ENCODE assay signal across 9 cellular contexts in the genomic region with DNA sequence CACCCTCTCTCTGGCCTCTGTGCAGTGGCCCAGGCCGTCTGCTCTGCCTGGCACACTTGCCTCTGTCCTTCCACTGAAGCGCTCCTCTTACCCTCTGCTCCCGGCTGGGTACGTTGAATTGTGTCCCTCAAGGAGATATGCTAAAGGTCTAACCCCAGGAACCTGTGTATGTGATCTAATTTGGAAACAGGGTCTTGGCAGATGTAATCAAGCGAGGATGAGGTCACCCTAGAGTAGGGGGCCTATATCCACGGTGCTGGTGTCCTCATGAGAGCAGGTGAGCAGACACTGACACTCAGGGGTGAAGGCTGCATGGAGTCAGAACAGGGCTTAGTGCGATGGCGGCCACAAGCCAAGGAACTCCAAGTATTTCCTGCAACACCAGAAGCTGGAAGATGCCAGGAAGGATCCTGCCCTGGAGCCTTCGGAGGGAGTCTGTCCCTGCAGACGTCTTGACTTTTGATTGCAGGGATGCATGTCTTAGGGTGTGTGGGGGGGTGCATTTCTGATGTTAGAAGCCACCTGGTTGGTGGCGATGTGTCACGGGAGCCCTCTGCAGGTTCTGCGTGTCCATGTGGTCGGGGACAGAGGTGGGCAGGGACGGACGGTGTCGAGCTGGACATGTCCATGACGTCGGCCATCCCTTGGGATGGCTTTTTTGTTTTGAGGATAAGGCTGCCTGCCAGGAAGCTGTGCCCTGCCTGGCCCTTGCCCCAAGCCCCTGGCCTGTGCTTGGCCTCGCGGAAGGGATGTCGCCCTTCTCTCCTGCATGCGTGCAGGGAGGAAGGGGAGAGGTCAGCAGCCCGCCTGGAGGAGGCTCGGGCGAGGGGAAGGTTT.
A peak's percentile ranks its signal among the peaks of the same experiment; 100 is the strongest.
DNase-seq lines count a peak whose midpoint lies in the region; ATAC-seq, FAIRE-seq and TF ChIP-seq lines count a peak whose summit lies in the region.
"Had no signal": no experiment of that assay in that cellular context is flagged by ENCODE, and none has a peak within 500 bp of the region (broad histone marks: within the 10 kb centered on the region; RNA-seq: fewer than 3 reads in every experiment).

No MANE protein-coding gene starts in this region.

- peak overlapping the region; percentile 71 for H3K27ac Mint-ChIP-seq in activated T-helper 1 cell treated with anti-CD3 and anti-CD28 coated beads, Interleukin-12 subunit alpha, Interleukin-12 subunit beta, Interleukin-2, Interleukin-4 antibody, amounts not matched to agents 30 ng/mL and 10 ng/mL and 1 ng/mL, durations not matched to agents 14 hours and 24 hours and 36 hours
- H3K27ac Mint-ChIP-seq: effector memory CD8-positive, alpha-beta T cell had no signal

- no peaks in the 10 kb centered on the region for H3K36me3 ChIP-seq in cardiac muscle cell

- H3K4me1 ChIP-seq in cardiac muscle cell (ENCODE audit: low read depth) = no peaks in the 10 kb centered on the region

- no peaks in the 10 kb centered on the region for H3K27me3 ChIP-seq in cardiac muscle cell

- peaks cover 29% of the 10 kb centered on the region for H3K4me1 Mint-ChIP-seq in activated T-helper 1 cell treated with anti-CD3 and anti-CD28 coated beads, Interleukin-12 subunit alpha, Interleukin-12 subunit beta, Interleukin-2, Interleukin-4 antibody, amounts not matched to agents 30 ng/mL and 10 ng/mL and 1 ng/mL, durations not matched to agents 14 hours and 24 hours and 36 hours (ENCODE audit: low read depth)

- no peak overlapping the region for H3K4me3 ChIP-seq in cardiac muscle cell

- DNase-seq in GM18507 (ENCODE audit: extremely low spot score, insufficient read length, low read depth) = no peak
- no peak for DNase-seq in activated T-helper 1 cell treated with anti-CD3 and anti-CD28 coated beads, Interleukin-12 subunit alpha, Interleukin-12 subunit beta, Interleukin-2, Interleukin-4 antibody, amounts not matched to agents 30 ng/mL and 10 ng/mL and 1 ng/mL, durations not matched to agents 14 hours and 24 hours and 36 hours (ENCODE audit: low spot score)
- peak in 1 of 2 donors; percentile 68 for DNase-seq in cardiac muscle cell (ENCODE audit: low read depth in 1 of 2, low spot score in 1 of 2)
- no peak for DNase-seq in sciatic nerve (ENCODE audit: low spot score)
- DNase-seq in inferior parietal cortex (ENCODE audit: extremely low spot score) = no peak
- no peak for DNase-seq in stimulated activated naive CD4-positive, alpha-beta T cell treated with Interleukin-2 at 50 U/mL for 16 hours (lab: John Stamatoyannopoulos, UW)
- DNase-seq in GM19238 (ENCODE audit: insufficient read length, low spot score) = no peak
- DNase-seq: effector memory CD8-positive, alpha-beta T cell had no signal

- TF ChIP-seq CTCF in cardiac muscle cell (IDR thresholded peaks at IDR 0.05; ENCODE audit: low read depth, low read length) = no peak

- H3K9me3 ChIP-seq in cardiac muscle cell (ENCODE audit: low read depth) = no peaks in the 10 kb centered on the region

- peak overlapping the region; percentile 9 for H3K27ac ChIP-seq in cardiac muscle cell

- peak; percentile 5 for FAIRE-seq in GM18507 (lab: Jason Lieb, UNC)

- H3K4me3 Mint-ChIP-seq in activated T-helper 1 cell treated with anti-CD3 and anti-CD28 coated beads, Interleukin-12 subunit alpha, Interleukin-12 subunit beta, Interleukin-2, Interleukin-4 antibody, amounts not matched to agents 30 ng/mL and 10 ng/mL and 1 ng/mL, durations not matched to agents 14 hours and 24 hours and 36 hours = peak overlapping the region; percentile 65
- H3K4me3 Mint-ChIP-seq: effector memory CD8-positive, alpha-beta T cell had no signal

- H3K27me3 Mint-ChIP-seq in activated T-helper 1 cell treated with anti-CD3 and anti-CD28 coated beads, Interleukin-12 subunit alpha, Interleukin-12 subunit beta, Interleukin-2, Interleukin-4 antibody, amounts not matched to agents 30 ng/mL and 10 ng/mL and 1 ng/mL, durations not matched to agents 14 hours and 24 hours and 36 hours (ENCODE audit: insufficient read depth) = no peaks in the 10 kb centered on the region

- ATAC-seq in sciatic nerve (peak; percentile 63), HG03159 (IDR thresholded peaks at IDR 0.05; ENCODE audit: unreplicated experiment) (no peak)
- ATAC-seq: effector memory CD8-positive, alpha-beta T cell had no signal

- intact Hi-C loops in activated T-helper 1 cell treated with anti-CD3 and anti-CD28 coated beads, Interleukin-12 subunit alpha, Interleukin-12 subunit beta, Interleukin-2, Interleukin-4 antibody, amounts not matched to agents 30 ng/mL and 10 ng/mL and 1 ng/mL, durations not matched to agents 14 hours and 24 hours and 36 hours (cut with micrococcal nuclease) = loop anchor here (5.0 kb wide), 1 partner anchor 69 kb away; a partner anchor contains a TSS
- intact Hi-C loops in sciatic nerve (cut with DNase I) = loop anchor here (10.0 kb wide), 1 partner anchor 116 kb away; no protein-coding TSS in a partner anchor

- H3K9me3 Mint-ChIP-seq in activated T-helper 1 cell treated with anti-CD3 and anti-CD28 coated beads, Interleukin-12 subunit alpha, Interleukin-12 subunit beta, Interleukin-2, Interleukin-4 antibody, amounts not matched to agents 30 ng/mL and 10 ng/mL and 1 ng/mL, durations not matched to agents 14 hours and 24 hours and 36 hours = no peaks in the 10 kb centered on the region
- H3K9me3 Mint-ChIP-seq: effector memory CD8-positive, alpha-beta T cell had no signal

- no peaks in the 10 kb centered on the region for H3K36me3 Mint-ChIP-seq in activated T-helper 1 cell treated with anti-CD3 and anti-CD28 coated beads, Interleukin-12 subunit alpha, Interleukin-12 subunit beta, Interleukin-2, Interleukin-4 antibody, amounts not matched to agents 30 ng/mL and 10 ng/mL and 1 ng/mL, durations not matched to agents 14 hours and 24 hours and 36 hours (ENCODE audit: low read depth)
